In genomic region chr17:58110012-58110411, GRCh38 we compare ENCODE assay signal across 26 cellular contexts.
DNase-seq lines count a peak whose midpoint lies in the region; ATAC-seq, FAIRE-seq and TF ChIP-seq lines count a peak whose summit lies in the region.
"Had no signal": no experiment of that assay in that cellular context is flagged by ENCODE, and none has a peak within 500 bp of the region (broad histone marks: within the 10 kb centered on the region; RNA-seq: fewer than 3 reads in every experiment).

No MANE protein-coding gene starts in this region.

- TF ChIP-seq RAD21 in Ishikawa (IDR thresholded peaks at IDR 0.05; ENCODE audit: low read depth) = no peak

- TF ChIP-seq EP300 in Ishikawa (IDR thresholded peaks at IDR 0.05; ENCODE audit: borderline replicate concordance) = no peak

- no peak for ATAC-seq in GM21723 (IDR thresholded peaks at IDR 0.05; ENCODE audit: unreplicated experiment)
- no peak for ATAC-seq in HG03280 (IDR thresholded peaks at IDR 0.05; ENCODE audit: unreplicated experiment)
- ATAC-seq: GM12878 had no signal

- FAIRE-seq in HTR-8/SVneo (lab: Jason Lieb, UNC) = peak; percentile 48
- FAIRE-seq: A204.1, GM12878, GM12892, GM18507 had no signal

- peak overlapping the region; percentile 33 for H3K27ac ChIP-seq in VCaP
- H3K27ac ChIP-seq: BLaER1 had no signal

- no peak for DNase-seq in HTR-8/SVneo (ENCODE audit: insufficient read length, low spot score)
- DNase-seq in activated CD4-positive, alpha-beta T cell treated with anti-CD3 and anti-CD28 coated beads for 48 hours = no peak
- DNase-seq: 8988T; ACHN; BE2C; C1 segment of cervical spinal cord; CD4-positive, alpha-beta memory T cell; CD4-positive, CD25-positive, alpha-beta regulatory T cell; CD8-positive, alpha-beta memory T cell; COR-L47; DMS 273 treated with DMSO at 0.1 percent for 48 hours; DMS153; DMS53; DMS79; DND-41; EL; GDM1 had no signal

- no peak for TF ChIP-seq CTCF in VCaP (conservative IDR thresholded peaks at IDR 0.05)

TF ChIP-seq in Ishikawa, 13 proteins besides CTCF, POLR2A, EP300 and RAD21:
- TF ChIP-seq NFIC (IDR thresholded peaks at IDR 0.05) = no peak
- TF ChIP-seq REST (IDR thresholded peaks at IDR 0.05; ENCODE audit: low read depth) = peak; percentile 38; the same call in 1 of the 2 replicates
